Comparison of ENCODE assay signal across 35 cellular contexts in the genomic region with DNA sequence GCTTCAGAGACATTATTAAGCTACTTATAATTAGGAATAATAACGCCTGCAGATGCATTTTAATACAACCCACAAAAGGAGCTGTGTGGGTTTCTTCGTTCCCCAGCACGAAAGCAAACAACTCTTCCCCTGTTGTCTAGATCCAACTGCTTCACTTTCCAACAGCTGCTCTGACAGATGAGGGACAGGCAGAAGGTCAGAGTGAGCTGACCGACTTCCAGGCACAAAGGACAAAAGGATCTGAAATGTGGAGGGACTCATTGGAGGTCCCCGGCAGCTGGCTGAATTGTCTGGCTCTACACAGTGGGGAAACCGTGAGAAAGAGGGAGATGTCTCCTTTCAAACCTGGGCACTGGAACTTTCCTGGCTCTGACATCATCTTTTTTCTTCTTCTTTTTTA.
"Had no signal": no experiment of that assay in that cellular context is flagged by ENCODE, and none has a peak within 500 bp of the region (broad histone marks: within the 10 kb centered on the region; RNA-seq: fewer than 3 reads in every experiment).

No MANE protein-coding gene starts in this region.

- ATAC-seq: activated T-cell treated with anti-CD3 and anti-CD28 coated beads, Interleukin-2, amount 50 U/mL, for 72 hours; activated T-helper 17 cell treated with anti-CD3 and anti-CD28 coated beads, Interleukin-2, amount 50 U/mL, for 72 hours; Panc1 had no signal

- H3K27me3 ChIP-seq: cardiac muscle cell had no signal

- H3K27ac Mint-ChIP-seq: activated B cell treated with CpG ODN at 0.5 μM for 24 hours; activated CD4-positive, alpha-beta memory T cell treated with anti-CD3 and anti-CD28 coated beads for 36 hours; activated naive CD8-positive, alpha-beta T cell treated with anti-CD3 and anti-CD28 coated beads for 36 hours; activated T-cell treated with anti-CD3 and anti-CD28 coated beads, Interleukin-2, amount 50 U/mL, for 72 hours; activated T-helper 17 cell treated with anti-CD3 and anti-CD28 coated beads, Interleukin-2, amount 50 U/mL, for 72 hours had no signal

- H3K27ac ChIP-seq: cardiac muscle cell, VCaP had no signal

- H3K4me3 ChIP-seq: cardiac muscle cell, MG63 had no signal

- H3K36me3 Mint-ChIP-seq: activated CD4-positive, alpha-beta memory T cell treated with anti-CD3 and anti-CD28 coated beads for 36 hours; activated naive CD8-positive, alpha-beta T cell treated with anti-CD3 and anti-CD28 coated beads for 36 hours had no signal

- H3K9me3 Mint-ChIP-seq: activated B cell treated with CpG ODN at 0.5 μM for 24 hours; activated CD4-positive, alpha-beta memory T cell treated with anti-CD3 and anti-CD28 coated beads for 36 hours; activated naive CD8-positive, alpha-beta T cell treated with anti-CD3 and anti-CD28 coated beads for 36 hours; activated T-cell treated with anti-CD3 and anti-CD28 coated beads, Interleukin-2, amount 50 U/mL, for 72 hours; activated T-helper 17 cell treated with anti-CD3 and anti-CD28 coated beads, Interleukin-2, amount 50 U/mL, for 72 hours; central memory CD8-positive, alpha-beta T cell had no signal

- H3K4me1 Mint-ChIP-seq: activated naive CD8-positive, alpha-beta T cell treated with anti-CD3 and anti-CD28 coated beads for 36 hours; activated T-helper 17 cell treated with anti-CD3 and anti-CD28 coated beads, Interleukin-2, amount 50 U/mL, for 72 hours; central memory CD8-positive, alpha-beta T cell had no signal

- DNase-seq: activated B cell treated with CpG ODN at 0.5 μM for 24 hours; activated CD4-positive, alpha-beta memory T cell treated with anti-CD3 and anti-CD28 coated beads for 36 hours; activated CD4-positive, alpha-beta T cell treated with anti-CD3 and anti-CD28 coated beads for 4 hours; activated CD4-positive, alpha-beta T cell treated with anti-CD3 and anti-CD28 coated beads, Interleukin-2, amount 50 U/mL, for 1 hour; activated CD4-positive, CD25-positive, alpha-beta regulatory T cell treated with anti-CD3 and anti-CD28 coated beads, Interleukin-2, amount 50 U/mL, for 72 hours; activated effector memory CD4-positive, alpha-beta T cell treated with anti-CD3 and anti-CD28 coated beads, Interleukin-2, amount 50 U/mL, for 16 hours; activated naive CD4-positive, alpha-beta T cell; activated naive CD4-positive, alpha-beta T cell treated with anti-CD3 and anti-CD28 coated beads, Interleukin-2, amount 50 U/mL, for 16 hours; activated naive CD8-positive, alpha-beta T cell treated with anti-CD3 and anti-CD28 coated beads for 36 hours; activated T-cell treated with anti-CD3 and anti-CD28 coated beads, Interleukin-2, amount 50 U/mL, for 1 hour; activated T-cell treated with anti-CD3 and anti-CD28 coated beads, Interleukin-2, amount 50 U/mL, for 72 hours; amniotic stem cell; aorta; Karpas-422; KBM-7; MG63; NCI-H1092; NCI-H146; NCI-H187; NCI-H2029 treated with DMSO at 0.1 percent for 48 hours; NCI-H2107; NCI-H2171; NCI-H2227 treated with DMSO at 0.1 percent for 48 hours; NCI-H524 treated with DMSO at 0.1 percent for 48 hours; RPMI8226; SIG-M5; SW 1271; T-helper 1 cell; T-helper 2 cell; T-helper 9 cell had no signal

- H3K9me3 ChIP-seq: MG63 had no signal

- H3K36me3 ChIP-seq: cardiac muscle cell, MG63 had no signal

- H3K4me3 Mint-ChIP-seq: activated B cell treated with CpG ODN at 0.5 μM for 24 hours; activated CD4-positive, alpha-beta memory T cell treated with anti-CD3 and anti-CD28 coated beads for 36 hours; activated naive CD8-positive, alpha-beta T cell treated with anti-CD3 and anti-CD28 coated beads for 36 hours; activated T-cell treated with anti-CD3 and anti-CD28 coated beads, Interleukin-2, amount 50 U/mL, for 72 hours; activated T-helper 17 cell treated with anti-CD3 and anti-CD28 coated beads, Interleukin-2, amount 50 U/mL, for 72 hours; central memory CD8-positive, alpha-beta T cell had no signal
